In genomic region chr1:67931198-67931597, GRCh38 we compare ENCODE assay signal across 30 cellular contexts.
"Had no signal": no experiment of that assay in that cellular context is flagged by ENCODE, and none has a peak within 500 bp of the region (broad histone marks: within the 10 kb centered on the region; RNA-seq: fewer than 3 reads in every experiment).

No MANE protein-coding gene starts in this region.

- H3K4me3 ChIP-seq: ascending aorta, cardiac muscle cell had no signal

- H3K9me3 ChIP-seq: ascending aorta had no signal

- H3K4me1 ChIP-seq: ascending aorta had no signal

- FAIRE-seq: bronchial epithelial cell, TTC549 had no signal

- DNase-seq: activated B cell treated with CpG ODN at 0.5 μM for 24 hours; activated CD4-positive, alpha-beta memory T cell treated with anti-CD3 and anti-CD28 coated beads, Interleukin-2, amount 10 ng/mL, durations not matched to agents 7 days and 5 days; activated CD4-positive, alpha-beta T cell treated with anti-CD3 and anti-CD28 coated beads for 4 hours; activated CD4-positive, alpha-beta T cell treated with anti-CD3 and anti-CD28 coated beads, Interleukin-2, amount 10 ng/mL, durations not matched to agents 24 days and 14 days; activated CD4-positive, alpha-beta T cell treated with anti-CD3 and anti-CD28 coated beads, Interleukin-2, amount 50 U/mL, for 1 hour; activated CD4-positive, alpha-beta T cell treated with anti-CD3 and anti-CD28 coated beads, Interleukin-2, amount 50 U/mL, for 4 hours; activated CD4-positive, CD25-positive, alpha-beta regulatory T cell treated with anti-CD3 and anti-CD28 coated beads, Interleukin-2, amount 50 U/mL, for 72 hours; activated CD8-positive, alpha-beta memory T cell treated with anti-CD3 and anti-CD28 coated beads for 24 hours; activated CD8-positive, alpha-beta memory T cell treated with anti-CD3 and anti-CD28 coated beads, Interleukin-2, amount 10 ng/mL, durations not matched to agents 7 days and 5 days; activated CD8-positive, alpha-beta memory T cell treated with anti-CD3 and anti-CD28 coated beads, Interleukin-2, amount 50 U/mL, for 48 hours; activated CD8-positive, alpha-beta T cell treated with anti-CD3 and anti-CD28 coated beads, Interleukin-2, amount 10 ng/mL, durations not matched to agents 7 days and 5 days; activated effector memory CD4-positive, alpha-beta T cell treated with Interleukin-2 at 50 U/mL for 16 hours; activated gamma-delta T cell; activated naive CD4-positive, alpha-beta T cell treated with anti-CD3 and anti-CD28 coated beads, Interleukin-2, amount 10 ng/mL, durations not matched to agents 7 days and 5 days; activated naive CD4-positive, alpha-beta T cell treated with Interleukin-2 at 50 U/mL for 16 hours; activated naive CD8-positive, alpha-beta T cell treated with anti-CD3 and anti-CD28 coated beads, Interleukin-2, amount 10 ng/mL, durations not matched to agents 7 days and 5 days; activated naive CD8-positive, alpha-beta T cell treated with anti-CD3 and anti-CD28 coated beads, Interleukin-2, amount 50 U/mL, for 24 hours; activated T-cell treated with anti-CD3 and anti-CD28 coated beads, Interleukin-2, amount 50 U/mL, for 24 hours; activated T-cell treated with anti-CD3 and anti-CD28 coated beads, Interleukin-2, amount 50 U/mL, for 48 hours; amygdala; anterior cingulate cortex; caudate nucleus; cerebellar nuclear complex; T-helper 2 cell; T-helper 9 cell had no signal

- H3K36me3 ChIP-seq: ascending aorta, cardiac muscle cell had no signal

- H3K27ac ChIP-seq: ascending aorta, cardiac muscle cell, VCaP had no signal

- ATAC-seq: activated CD8-positive, alpha-beta memory T cell treated with anti-CD3 and anti-CD28 coated beads, Interleukin-2, amount 10 ng/mL, durations not matched to agents 7 days and 5 days; activated CD8-positive, alpha-beta T cell treated with anti-CD3 and anti-CD28 coated beads, Interleukin-2, amount 10 ng/mL, durations not matched to agents 7 days and 5 days; activated naive CD8-positive, alpha-beta T cell treated with anti-CD3 and anti-CD28 coated beads, Interleukin-2, amount 50 U/mL, for 24 hours had no signal

- H3K27me3 ChIP-seq: ascending aorta, cardiac muscle cell had no signal
